ENCODE assay signal across 22 cellular contexts in the genomic region with DNA sequence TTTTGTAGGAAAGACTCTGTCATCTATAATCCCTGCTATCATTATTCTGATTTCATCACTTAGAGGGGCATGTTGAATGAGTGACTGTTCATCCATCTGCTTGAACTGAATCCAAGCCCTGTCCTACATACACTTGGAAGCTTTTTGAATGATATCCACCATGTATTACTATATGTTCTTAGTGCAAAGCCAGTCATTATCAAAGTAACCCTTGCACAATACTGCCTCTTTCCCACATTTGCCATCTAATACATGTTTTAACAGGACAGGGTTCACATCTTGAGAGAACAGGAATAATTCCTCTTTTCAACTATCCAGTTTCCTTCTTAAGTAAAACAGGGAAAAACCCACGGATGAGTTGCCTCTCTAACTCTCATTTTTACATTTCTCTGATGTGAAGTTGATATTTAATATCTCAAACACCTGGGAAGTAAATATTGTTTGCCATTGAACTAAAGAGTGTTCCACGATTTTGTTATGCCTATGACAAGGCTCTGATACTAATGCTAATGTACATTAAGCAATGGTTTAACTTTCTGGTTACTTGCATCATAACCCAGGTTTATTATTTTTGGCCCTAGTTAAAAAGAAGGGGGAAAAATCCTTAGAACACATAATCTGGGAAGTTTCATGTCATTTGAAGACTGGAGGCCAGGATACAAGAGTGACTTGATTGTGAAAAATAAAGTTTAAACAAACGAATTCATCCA.
DNase-seq lines count a peak whose midpoint lies in the region; ATAC-seq and TF ChIP-seq lines count a peak whose summit lies in the region.
"Had no signal": no experiment of that assay in that cellular context is flagged by ENCODE, and none has a peak within 500 bp of the region (broad histone marks: within the 10 kb centered on the region; RNA-seq: fewer than 3 reads in every experiment).

No MANE protein-coding gene starts in this region.

- H3K4me2 ChIP-seq in SK-N-SH, result no peak overlapping the region

- no peak for TF ChIP-seq RAD21 in SK-N-SH (IDR thresholded peaks at IDR 0.05; ENCODE audit: low read length)

- peaks cover 3% of the 10 kb centered on the region for H3F3A ChIP-seq in SK-N-SH (replicated peaks; ENCODE audit: insufficient read depth)

- no peaks in the 10 kb centered on the region for H3K9me3 ChIP-seq in SK-N-SH
- no peaks in the 10 kb centered on the region for H3K9me3 ChIP-seq in gastrocnemius medialis
- no peaks in the 10 kb centered on the region for H3K9me3 ChIP-seq in WERI-Rb-1 (ENCODE audit: severe bottlenecking)
- H3K9me3 ChIP-seq: heart right ventricle, right lobe of liver had no signal

- no peak overlapping the region for H3K9ac ChIP-seq in SK-N-SH

- no peak overlapping the region for H3K4me3 ChIP-seq in SK-N-SH (ENCODE audit: low read depth in 2 of 2, low read length in 1 of 2)
- H3K4me3 ChIP-seq in gastrocnemius medialis, result no peak overlapping the region
- no peak overlapping the region for H3K4me3 ChIP-seq in WERI-Rb-1 (ENCODE audit: low read depth, low read length)
- H3K4me3 ChIP-seq: heart right ventricle, right lobe of liver had no signal

- intact Hi-C loops in gastrocnemius medialis (cut with DNase I; ENCODE audit: low total_unique reads), result no loop called here

- H2AFZ ChIP-seq in SK-N-SH (ENCODE audit: low read depth), result peak overlapping the region; percentile 20; the same call in 1 of the 2 replicates

- in situ Hi-C loops in gastrocnemius medialis (cut with MboI; ENCODE audit: low sequenced_read_pairs in 4 of 4), result no loop called here

- no peaks in the 10 kb centered on the region for H3K9me2 ChIP-seq in SK-N-SH

- H3K9me3 Mint-ChIP-seq in nephron, result peaks cover 3% of the 10 kb centered on the region
- H3K9me3 Mint-ChIP-seq: activated B cell treated with CpG ODN at 0.5 μM for 24 hours; activated CD4-positive, alpha-beta memory T cell treated with anti-CD3 and anti-CD28 coated beads, Interleukin-2, amount 10 ng/mL, durations not matched to agents 7 days and 5 days; T-helper 2 cell treated with Interferon-gamma antibody and Interleukin-4, amounts not matched to agents 5 μg/mL and 100 μg/mL, for 36 hours had no signal

- no peak for TF ChIP-seq EP300 in SK-N-SH (IDR thresholded peaks at IDR 0.05; ENCODE audit: borderline replicate concordance in 1 of 2, low read depth in 1 of 2, low read length in 1 of 2)

- DNase-seq in SK-N-SH, result no peak
- DNase-seq in NCI-H748 treated with DMSO at 0.1 percent for 48 hours (lab: John Stamatoyannopoulos, UW), result no peak
- DNase-seq in gastrocnemius medialis, result no peak
- no peak for DNase-seq in D341Med (ENCODE audit: low spot score)
- no peak for DNase-seq in WERI-Rb-1
- DNase-seq: activated B cell treated with CpG ODN at 0.5 μM for 24 hours; activated CD4-positive, alpha-beta memory T cell treated with anti-CD3 and anti-CD28 coated beads, Interleukin-2, amount 10 ng/mL, durations not matched to agents 7 days and 5 days; activated gamma-delta T cell; caudate nucleus; CD4-positive, alpha-beta memory T cell; heart right ventricle; mesendoderm; naive B cell; NCI-H1436 treated with DMSO at 0.1 percent for 48 hours; NCI-H524; right lobe of liver had no signal

- H3K4me1 ChIP-seq in SK-N-SH (ENCODE audit: control insufficient read depth in 1 of 2, insufficient read depth in 2 of 2, low read depth in 1 of 2, low read length in 1 of 2), result no peaks in the 10 kb centered on the region
- H3K4me1 ChIP-seq in gastrocnemius medialis, result peaks cover 0 to 6% of the 10 kb centered on the region in 2 donors

- H3K36me3 ChIP-seq in SK-N-SH (replicated peaks in 1 of 2; ENCODE audit: control insufficient read depth in 1 of 2, insufficient read depth in 2 of 2, low read length in 1 of 2), result no peaks in the 10 kb centered on the region
- no peaks in the 10 kb centered on the region for H3K36me3 ChIP-seq in gastrocnemius medialis
- no peaks in the 10 kb centered on the region for H3K36me3 ChIP-seq in WERI-Rb-1
- H3K36me3 ChIP-seq: heart right ventricle, right lobe of liver had no signal

- H3K27me3 ChIP-seq in SK-N-SH (ENCODE audit: insufficient read depth) (no peaks in the 10 kb centered on the region), gastrocnemius medialis (no peaks in the 10 kb centered on the region), WERI-Rb-1 (ENCODE audit: insufficient read depth, low read depth, severe bottlenecking) (peaks cover 45% of the 10 kb centered on the region)
- H3K27me3 ChIP-seq: heart right ventricle, right lobe of liver had no signal

- no peaks in the 10 kb centered on the region for H4K20me1 ChIP-seq in SK-N-SH (ENCODE audit: insufficient read depth)

- POLR2A ChIA-PET in SK-N-SH (lab: Yijun Ruan, JAX), result no interaction called here

- no peaks in the 10 kb centered on the region for H3K36me3 Mint-ChIP-seq in nephron (ENCODE audit: low read depth)
- H3K36me3 Mint-ChIP-seq: CD4-positive, alpha-beta memory T cell; naive B cell; stimulated activated memory B cell treated with anti-CD40 and anti-IgM and Interleukin-4, amounts not matched to agents 10 μg/mL and 1 μg/mL and 100 μg/mL, for 72 hours had no signal

- peaks cover 4% of the 10 kb centered on the region for H3K27me3 Mint-ChIP-seq in nephron (ENCODE audit: low read depth)
- H3K27me3 Mint-ChIP-seq: activated CD4-positive, alpha-beta memory T cell treated with anti-CD3 and anti-CD28 coated beads, Interleukin-2, amount 10 ng/mL, durations not matched to agents 7 days and 5 days; CD4-positive, alpha-beta memory T cell; stimulated activated memory B cell treated with anti-CD40 and anti-IgM and Interleukin-4, amounts not matched to agents 10 μg/mL and 1 μg/mL and 100 μg/mL, for 72 hours had no signal

- H3K4me1 Mint-ChIP-seq in nephron, result peaks cover 5% of the 10 kb centered on the region
- H3K4me1 Mint-ChIP-seq: activated B cell treated with CpG ODN at 0.5 μM for 24 hours; activated CD4-positive, alpha-beta memory T cell treated with anti-CD3 and anti-CD28 coated beads, Interleukin-2, amount 10 ng/mL, durations not matched to agents 7 days and 5 days; CD4-positive, alpha-beta memory T cell; stimulated activated memory B cell treated with anti-CD40 and anti-IgM and Interleukin-4, amounts not matched to agents 10 μg/mL and 1 μg/mL and 100 μg/mL, for 72 hours had no signal

- no peak for ATAC-seq in SK-N-SH treated with all-trans-retinoic acid at 6 μM for 48 hours
- peak; percentile 88 for ATAC-seq in esophagus mucosa
- ATAC-seq in gastrocnemius medialis, result no peak
- ATAC-seq: heart right ventricle; right lobe of liver; stimulated activated memory B cell treated with anti-CD40 and anti-IgM and Interleukin-4, amounts not matched to agents 10 μg/mL and 1 μg/mL and 100 μg/mL, for 72 hours had no signal

- no peak for TF ChIP-seq POLR2A in gastrocnemius medialis (IDR thresholded peaks at IDR 0.05)

- CTCF ChIA-PET in SK-N-SH (lab: Yijun Ruan, JAX), result no interaction called here

- no peak overlapping the region for H3K4me3 Mint-ChIP-seq in nephron
- H3K4me3 Mint-ChIP-seq: activated B cell treated with CpG ODN at 0.5 μM for 24 hours; activated CD4-positive, alpha-beta memory T cell treated with anti-CD3 and anti-CD28 coated beads, Interleukin-2, amount 10 ng/mL, durations not matched to agents 7 days and 5 days; CD4-positive, alpha-beta memory T cell; naive B cell; stimulated activated memory B cell treated with anti-CD40 and anti-IgM and Interleukin-4, amounts not matched to agents 10 μg/mL and 1 μg/mL and 100 μg/mL, for 72 hours; T-helper 2 cell treated with Interferon-gamma antibody and Interleukin-4, amounts not matched to agents 5 μg/mL and 100 μg/mL, for 36 hours had no signal

- H3K27ac Mint-ChIP-seq in nephron, result peak overlapping the region; percentile 3 to 82 (median 60)
- H3K27ac Mint-ChIP-seq: activated B cell treated with CpG ODN at 0.5 μM for 24 hours; activated CD4-positive, alpha-beta memory T cell treated with anti-CD3 and anti-CD28 coated beads, Interleukin-2, amount 10 ng/mL, durations not matched to agents 7 days and 5 days; CD4-positive, alpha-beta memory T cell; stimulated activated memory B cell treated with anti-CD40 and anti-IgM and Interleukin-4, amounts not matched to agents 10 μg/mL and 1 μg/mL and 100 μg/mL, for 72 hours; T-helper 2 cell treated with Interferon-gamma antibody and Interleukin-4, amounts not matched to agents 5 μg/mL and 100 μg/mL, for 36 hours had no signal

- H3K27ac ChIP-seq in SK-N-SH (ENCODE audit: low read depth in 2 of 2, low read length in 1 of 2), result no peak overlapping the region
- H3K27ac ChIP-seq in gastrocnemius medialis, result no peak overlapping the region
- H3K27ac ChIP-seq in WERI-Rb-1, result no peak overlapping the region
- H3K27ac ChIP-seq: 22Rv1, heart right ventricle, right lobe of liver had no signal

- 10% methylated on average over 3 of the region's 3 CpGs for WGBS in SK-N-SH (ENCODE audit: low lambda C conversion rate)

- H3K79me2 ChIP-seq in SK-N-SH (ENCODE audit: insufficient read depth), result no peaks in the 10 kb centered on the region

- TF ChIP-seq CTCF in SK-N-SH (IDR thresholded peaks at IDR 0.05) (no peak), nephron (IDR thresholded peaks at IDR 0.05; ENCODE audit: unreplicated experiment in 3 of 3) (no peak), gastrocnemius medialis (IDR thresholded peaks at IDR 0.05 in 4 of 5, conservative IDR thresholded peaks at IDR 0.05 in 1 of 5) (no peak), WERI-Rb-1 (IDR thresholded peaks at IDR 0.05; ENCODE audit: low read depth, low read length) (no peak)

TF ChIP-seq in SK-N-SH, 30 proteins besides CTCF, POLR2A, EP300 and RAD21 (continues in another document):
- TF ChIP-seq POLR2AphosphoS5 (IDR thresholded peaks at IDR 0.05; ENCODE audit: low read depth, low read length) (no peak), TAF1 (IDR thresholded peaks at IDR 0.05; ENCODE audit: borderline replicate concordance, low read depth, low read length) (no peak)

TF ChIP-seq in SK-N-SH treated with all-trans-retinoic acid at 6 μM for 48 hours, 23 proteins besides CTCF, POLR2A, EP300 and RAD21 (continues in another document):
- TF ChIP-seq SNAI2 (CRISPR knock-in tag; IDR thresholded peaks at IDR 0.05) (no peak), ZFP30 (CRISPR knock-in tag; IDR thresholded peaks at IDR 0.05) (no peak)
- TF ChIP-seq, protein P1, sequence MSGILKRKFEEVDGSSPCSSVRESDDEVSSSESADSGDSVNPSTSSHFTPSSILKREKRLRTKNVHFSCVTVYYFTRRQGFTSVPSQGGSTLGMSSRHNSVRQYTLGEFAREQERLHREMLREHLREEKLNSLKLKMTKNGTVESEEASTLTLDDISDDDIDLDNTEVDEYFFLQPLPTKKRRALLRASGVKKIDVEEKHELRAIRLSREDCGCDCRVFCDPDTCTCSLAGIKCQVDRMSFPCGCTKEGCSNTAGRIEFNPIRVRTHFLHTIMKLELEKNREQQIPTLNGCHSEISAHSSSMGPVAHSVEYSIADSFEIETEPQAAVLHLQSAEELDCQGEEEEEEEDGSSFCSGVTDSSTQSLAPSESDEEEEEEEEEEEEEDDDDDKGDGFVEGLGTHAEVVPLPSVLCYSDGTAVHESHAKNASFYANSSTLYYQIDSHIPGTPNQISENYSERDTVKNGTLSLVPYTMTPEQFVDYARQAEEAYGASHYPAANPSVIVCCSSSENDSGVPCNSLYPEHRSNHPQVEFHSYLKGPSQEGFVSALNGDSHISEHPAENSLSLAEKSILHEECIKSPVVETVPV (CRISPR knock-in tag; IDR thresholded peaks at IDR 0.05), result no peak
